1 cellular context compared by ENCODE assay signal in the genomic region with DNA sequence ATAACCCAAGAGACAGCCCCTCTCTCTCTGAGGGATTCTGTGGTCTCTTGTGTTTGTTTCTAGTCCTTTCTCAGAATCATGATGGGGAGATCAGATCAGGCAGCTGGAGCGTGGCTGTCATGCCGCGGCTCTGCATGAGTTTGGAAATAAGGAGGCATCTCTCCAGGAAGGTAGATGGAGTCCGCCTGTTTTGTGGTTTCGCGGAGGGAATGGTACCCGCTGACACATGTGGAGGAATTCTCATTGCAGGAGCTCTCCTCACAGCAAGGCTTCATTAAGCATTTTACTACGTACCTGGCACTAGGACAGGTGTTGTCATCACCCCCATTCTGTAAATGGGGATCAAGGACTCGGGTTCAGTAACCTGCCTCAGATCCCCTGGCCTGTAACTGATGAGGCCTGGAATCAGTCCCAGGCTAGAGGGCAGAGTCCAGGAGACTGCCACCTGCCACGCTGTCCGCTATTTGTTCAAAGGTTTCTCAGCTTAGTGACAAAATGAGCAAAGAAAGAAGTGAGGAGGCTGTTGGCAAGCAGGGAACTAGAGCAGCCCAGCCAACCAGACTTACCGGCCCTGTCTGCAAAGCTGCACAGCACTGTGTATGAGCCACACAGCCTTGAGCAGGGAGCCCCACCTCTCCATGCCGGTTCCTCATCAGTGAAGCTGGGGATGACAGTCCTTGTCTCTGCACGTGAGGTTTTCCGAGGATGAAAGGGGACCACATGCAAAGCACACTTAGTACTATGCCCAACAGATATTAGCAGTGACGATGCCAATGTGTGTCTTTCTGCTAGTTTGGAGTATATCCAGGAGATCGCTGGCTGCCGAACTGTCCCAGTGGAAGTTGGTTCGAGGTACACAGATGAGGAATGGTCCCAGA.
TF ChIP-seq lines count a peak whose summit lies in the region.

No MANE protein-coding gene starts in this region.

TF ChIP-seq in HepG2, 621 proteins besides CTCF, POLR2A, EP300 and RAD21 (continued from another document):
- TF ChIP-seq, protein P1, sequence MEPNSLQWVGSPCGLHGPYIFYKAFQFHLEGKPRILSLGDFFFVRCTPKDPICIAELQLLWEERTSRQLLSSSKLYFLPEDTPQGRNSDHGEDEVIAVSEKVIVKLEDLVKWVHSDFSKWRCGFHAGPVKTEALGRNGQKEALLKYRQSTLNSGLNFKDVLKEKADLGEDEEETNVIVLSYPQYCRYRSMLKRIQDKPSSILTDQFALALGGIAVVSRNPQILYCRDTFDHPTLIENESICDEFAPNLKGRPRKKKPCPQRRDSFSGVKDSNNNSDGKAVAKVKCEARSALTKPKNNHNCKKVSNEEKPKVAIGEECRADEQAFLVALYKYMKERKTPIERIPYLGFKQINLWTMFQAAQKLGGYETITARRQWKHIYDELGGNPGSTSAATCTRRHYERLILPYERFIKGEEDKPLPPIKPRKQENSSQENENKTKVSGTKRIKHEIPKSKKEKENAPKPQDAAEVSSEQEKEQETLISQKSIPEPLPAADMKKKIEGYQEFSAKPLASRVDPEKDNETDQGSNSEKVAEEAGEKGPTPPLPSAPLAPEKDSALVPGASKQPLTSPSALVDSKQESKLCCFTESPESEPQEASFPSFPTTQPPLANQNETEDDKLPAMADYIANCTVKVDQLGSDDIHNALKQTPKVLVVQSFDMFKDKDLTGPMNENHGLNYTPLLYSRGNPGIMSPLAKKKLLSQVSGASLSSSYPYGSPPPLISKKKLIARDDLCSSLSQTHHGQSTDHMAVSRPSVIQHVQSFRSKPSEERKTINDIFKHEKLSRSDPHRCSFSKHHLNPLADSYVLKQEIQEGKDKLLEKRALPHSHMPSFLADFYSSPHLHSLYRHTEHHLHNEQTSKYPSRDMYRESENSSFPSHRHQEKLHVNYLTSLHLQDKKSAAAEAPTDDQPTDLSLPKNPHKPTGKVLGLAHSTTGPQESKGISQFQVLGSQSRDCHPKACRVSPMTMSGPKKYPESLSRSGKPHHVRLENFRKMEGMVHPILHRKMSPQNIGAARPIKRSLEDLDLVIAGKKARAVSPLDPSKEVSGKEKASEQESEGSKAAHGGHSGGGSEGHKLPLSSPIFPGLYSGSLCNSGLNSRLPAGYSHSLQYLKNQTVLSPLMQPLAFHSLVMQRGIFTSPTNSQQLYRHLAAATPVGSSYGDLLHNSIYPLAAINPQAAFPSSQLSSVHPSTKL (CRISPR knock-in tag; IDR thresholded peaks at IDR 0.05), result peak; percentile 51
- TF ChIP-seq ZNF230 (CRISPR knock-in tag; IDR thresholded peaks at IDR 0.05) (peak; percentile 70), PBX2 (CRISPR knock-in tag; IDR thresholded peaks at IDR 0.05) (0 out of 2 replicates have a peak, but pooled peaks have one; percentile 12), RFX3 (CRISPR knock-in tag; IDR thresholded peaks at IDR 0.05) (no peak), PPARG (CRISPR knock-in tag; conservative IDR thresholded peaks at IDR 0.05) (0 out of 2 replicates have a peak, but pooled peaks have one; percentile 28), STAT5B (CRISPR knock-in tag; IDR thresholded peaks at IDR 0.05) (no peak), KLF16 (CRISPR knock-in tag; IDR thresholded peaks at IDR 0.05) (no peak), SAP130 (CRISPR knock-in tag; IDR thresholded peaks at IDR 0.05; ENCODE audit: low read depth) (peak; percentile 69), STAG1 (CRISPR knock-in tag; IDR thresholded peaks at IDR 0.05) (peak; percentile 12; the same call in 1 of the 2 replicates)
- TF ChIP-seq, protein P2, sequence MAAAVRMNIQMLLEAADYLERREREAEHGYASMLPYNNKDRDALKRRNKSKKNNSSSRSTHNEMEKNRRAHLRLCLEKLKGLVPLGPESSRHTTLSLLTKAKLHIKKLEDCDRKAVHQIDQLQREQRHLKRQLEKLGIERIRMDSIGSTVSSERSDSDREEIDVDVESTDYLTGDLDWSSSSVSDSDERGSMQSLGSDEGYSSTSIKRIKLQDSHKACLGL (CRISPR knock-in tag; IDR thresholded peaks at IDR 0.05), result 0 out of 2 replicates have a peak, but pooled peaks have one; percentile 23
TF ChIP-seq in HepG2: peak in this region for 161.
